In genomic region chr9:12723409-12724028, GRCh38 we compare ENCODE assay signal across 9 cellular contexts. TPM values are rescaled to one million over a fixed set of nuclear protein-coding genes. Genes with fewer than 3 reads are reported as not detected.
DNase-seq lines count a peak whose midpoint lies in the region; ATAC-seq and TF ChIP-seq lines count a peak whose summit lies in the region.
"Had no signal": no experiment of that assay in that cellular context is flagged by ENCODE, and none has a peak within 500 bp of the region (broad histone marks: within the 10 kb centered on the region; RNA-seq: fewer than 3 reads in every experiment).

No MANE protein-coding gene starts in this region.

- no peaks in the 10 kb centered on the region for H3K27me3 ChIP-seq in left ventricle myocardium inferior (ENCODE audit: low read depth)
- H3K27me3 ChIP-seq in SK-N-SH (ENCODE audit: insufficient read depth) = no peaks in the 10 kb centered on the region

- CTCF ChIA-PET in SK-N-SH (lab: Yijun Ruan, JAX) = interaction anchor here (0.6 to 5.7 kb wide), 41 partner anchors 9 to 1741 kb away, joined by 3 to 31 read pairs (median 4); no protein-coding TSS in a partner anchor

- H3K4me3 ChIP-seq in left ventricle myocardium inferior = no peak overlapping the region
- H3K4me3 ChIP-seq in SK-N-SH (ENCODE audit: low read depth in 2 of 2, low read length in 1 of 2) = no peak overlapping the region
- H3K4me3 ChIP-seq: coronary artery had no signal

- POLR2A ChIA-PET in SK-N-SH (lab: Yijun Ruan, JAX) = no interaction called here

- intact Hi-C loops in left ventricle myocardium inferior (cut with micrococcal nuclease) = loop anchor here (5.0 to 10.0 kb wide), 4 partner anchors 51 to 364 kb away; partner anchors contain the start of gene LURAP1L
- intact Hi-C loops in left cardiac atrium (cut with DNase I) = loop anchor here (2.0 to 10.0 kb wide), 6 partner anchors 161 to 369 kb away; no protein-coding TSS in a partner anchor

- no peak overlapping the region for H3K27ac ChIP-seq in left ventricle myocardium inferior (replicated peaks)
- no peak overlapping the region for H3K27ac ChIP-seq in SK-N-SH (ENCODE audit: low read depth in 2 of 2, low read length in 1 of 2)
- H3K27ac ChIP-seq: coronary artery had no signal

- WGBS in SK-N-SH (ENCODE audit: low lambda C conversion rate) = 38% methylated on average over 5 of the region's 5 CpGs

- TF ChIP-seq RAD21 in SK-N-SH (IDR thresholded peaks at IDR 0.05; ENCODE audit: low read length) = peak; percentile 76

- H2AFZ ChIP-seq in SK-N-SH (ENCODE audit: low read depth) = peak overlapping the region; percentile 65; the same call in 1 of the 2 replicates

- H4K20me1 ChIP-seq in SK-N-SH (ENCODE audit: insufficient read depth) = no peaks in the 10 kb centered on the region

- ATAC-seq in left cardiac atrium (no peak), GM18502 (IDR thresholded peaks at IDR 0.05; ENCODE audit: poor library complexity, unreplicated experiment) (no peak)

- TF ChIP-seq CTCF in left ventricle myocardium inferior (IDR thresholded peaks at IDR 0.05; ENCODE audit: borderline replicate concordance) (peak; percentile 66), SK-N-SH (IDR thresholded peaks at IDR 0.05) (peak; percentile 65)

- DNase-seq in left ventricle myocardium inferior (no peak), left cardiac atrium (no peak), SK-N-SH (no peak), inferior parietal cortex (ENCODE audit: extremely low spot score) (peak; percentile 69), T1000 (lab: John Stamatoyannopoulos, UW) (no peak), T-helper 9 cell (no peak), COLO668 (lab: John Stamatoyannopoulos, UW; ENCODE audit: unreplicated experiment) (no peak)

- TF ChIP-seq EP300 in SK-N-SH (IDR thresholded peaks at IDR 0.05; ENCODE audit: borderline replicate concordance in 1 of 2, low read depth in 1 of 2, low read length in 1 of 2) = no peak

- H3K36me3 ChIP-seq in left ventricle myocardium inferior (no peaks in the 10 kb centered on the region), SK-N-SH (replicated peaks in 1 of 2; ENCODE audit: control insufficient read depth in 1 of 2, insufficient read depth in 2 of 2, low read length in 1 of 2) (no peaks in the 10 kb centered on the region)

- no peak overlapping the region for H3K9ac ChIP-seq in SK-N-SH

- H3K4me1 ChIP-seq in left ventricle myocardium inferior (peaks cover 8% of the 10 kb centered on the region), SK-N-SH (ENCODE audit: control insufficient read depth in 1 of 2, insufficient read depth in 2 of 2, low read depth in 1 of 2, low read length in 1 of 2) (peaks cover 0 to 3% of the 10 kb centered on the region in 2 experiments; a peak in 2 of 4 replicates)

- H3K4me2 ChIP-seq in SK-N-SH = no peak overlapping the region

- H3F3A ChIP-seq in SK-N-SH (replicated peaks; ENCODE audit: insufficient read depth) = no peaks in the 10 kb centered on the region

- H3K9me3 ChIP-seq in left ventricle myocardium inferior (replicated peaks) = no peaks in the 10 kb centered on the region
- no peaks in the 10 kb centered on the region for H3K9me3 ChIP-seq in SK-N-SH

- no peaks in the 10 kb centered on the region for H3K9me2 ChIP-seq in SK-N-SH

- H3K79me2 ChIP-seq in SK-N-SH (ENCODE audit: insufficient read depth) = no peaks in the 10 kb centered on the region

TF ChIP-seq in SK-N-SH, 30 proteins besides CTCF, POLR2A, EP300 and RAD21:
- TF ChIP-seq GABPA (IDR thresholded peaks at IDR 0.05; ENCODE audit: low read depth) (no peak), FOSL2 (IDR thresholded peaks at IDR 0.05; ENCODE audit: borderline replicate concordance, low read depth) (no peak), SMC3 (IDR thresholded peaks at IDR 0.05; ENCODE audit: low read depth, low read length) (peak; percentile 54)

RNA-seq across cellular contexts. Expression of gene TYRP1, which starts 30.3 kb away (rescaled TPM):
- total RNA-seq in left ventricle myocardium inferior (74.1 TPM), left cardiac atrium (10 to 100 TPM; 31.0 to 32.8 TPM)
- polyA plus RNA-seq in SK-N-SH (2012; rRNA removed) = 0.05 TPM in 1 of 2 replicates, not detected in the other
- 0.04 and 0.07 TPM in 2 replicates for polyA plus RNA-seq in SK-N-SH (2012; cell fraction: cytosol; rRNA removed)
- polyA plus RNA-seq in SK-N-SH (2012; cell fraction: nucleus; rRNA removed) = 0.09 TPM in 1 of 2 replicates, not detected in the other

RNA-seq across cellular contexts. Expression of gene LURAP1L, which starts 51.3 kb away (rescaled TPM):
- total RNA-seq in left ventricle myocardium inferior (2.6 TPM), left cardiac atrium (1 to 10 TPM; 3.8 to 4.7 TPM)
- 3.4 and 4.0 TPM in 2 replicates for polyA plus RNA-seq in SK-N-SH (2012; rRNA removed)
- 2.8 and 2.9 TPM in 2 replicates for polyA plus RNA-seq in SK-N-SH (2012; cell fraction: cytosol; rRNA removed)
- polyA plus RNA-seq in SK-N-SH (2012; cell fraction: nucleus; rRNA removed) = 5.0 and 8.9 TPM in 2 replicates
